ENCODE assay signal across 8 cellular contexts in the genomic region with DNA sequence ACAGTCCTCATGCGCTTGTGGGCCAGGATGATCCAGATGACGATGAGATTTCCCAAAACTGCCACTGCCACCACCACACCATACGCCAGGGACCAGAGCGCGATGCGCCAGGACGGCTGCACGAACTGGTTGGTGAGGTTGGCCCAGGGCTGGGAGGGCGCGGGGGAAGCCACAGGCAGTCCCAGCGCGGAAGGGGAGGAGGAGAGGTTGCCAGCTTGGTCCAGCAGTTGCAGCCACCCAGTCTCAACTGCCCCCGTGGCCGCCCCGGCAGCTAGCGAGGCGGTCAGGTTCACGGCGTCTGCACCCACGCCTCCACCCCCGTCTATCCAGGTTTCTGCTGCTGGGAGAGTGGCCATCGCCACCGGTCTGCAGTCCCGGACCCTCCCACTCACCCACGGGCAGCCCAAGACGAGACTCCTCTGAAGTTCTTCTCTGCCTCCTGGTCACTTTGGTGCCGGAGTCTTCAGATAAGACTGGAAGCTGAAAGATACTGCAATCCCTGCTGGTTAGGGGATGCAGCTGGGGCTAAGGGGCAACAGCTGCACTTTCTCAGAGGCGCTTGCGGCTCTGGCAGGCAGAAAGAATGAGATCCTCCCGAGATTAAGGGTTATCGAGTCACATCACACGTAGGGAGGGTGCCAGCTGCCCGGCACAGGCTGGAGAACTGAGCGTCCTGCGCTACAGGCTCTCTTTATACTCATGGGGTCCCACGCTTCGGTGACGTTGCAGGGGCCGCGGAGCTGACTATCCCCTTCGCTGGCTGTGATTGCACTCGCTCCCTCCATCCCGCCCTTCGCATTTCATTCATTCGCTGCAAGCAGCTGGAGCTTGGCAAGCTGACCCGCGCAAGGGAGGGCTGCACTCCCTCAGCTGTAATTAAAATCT. TPM values are rescaled to one million over a fixed set of nuclear protein-coding genes. Genes with fewer than 3 reads are reported as not detected.
DNase-seq lines count a peak whose midpoint lies in the region; ATAC-seq, FAIRE-seq and TF ChIP-seq lines count a peak whose summit lies in the region.
"Had no signal": no experiment of that assay in that cellular context is flagged by ENCODE, and none has a peak within 500 bp of the region (broad histone marks: within the 10 kb centered on the region; RNA-seq: fewer than 3 reads in every experiment).

A gene with protein sequence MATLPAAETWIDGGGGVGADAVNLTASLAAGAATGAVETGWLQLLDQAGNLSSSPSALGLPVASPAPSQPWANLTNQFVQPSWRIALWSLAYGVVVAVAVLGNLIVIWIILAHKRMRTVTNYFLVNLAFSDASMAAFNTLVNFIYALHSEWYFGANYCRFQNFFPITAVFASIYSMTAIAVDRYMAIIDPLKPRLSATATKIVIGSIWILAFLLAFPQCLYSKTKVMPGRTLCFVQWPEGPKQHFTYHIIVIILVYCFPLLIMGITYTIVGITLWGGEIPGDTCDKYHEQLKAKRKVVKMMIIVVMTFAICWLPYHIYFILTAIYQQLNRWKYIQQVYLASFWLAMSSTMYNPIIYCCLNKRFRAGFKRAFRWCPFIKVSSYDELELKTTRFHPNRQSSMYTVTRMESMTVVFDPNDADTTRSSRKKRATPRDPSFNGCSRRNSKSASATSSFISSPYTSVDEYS (minus strand): TSS at position 666 of the 885 bp plus-strand sequence. CDS start 310 bp downstream, at position 356.

- peak within 1 kb of the TSS; percentile 37 for H3K4me3 ChIP-seq in mesodermal cell (ENCODE audit: extremely low read depth, insufficient read depth, low read length, poor library complexity, severe bottlenecking)
- H3K4me3 ChIP-seq in thoracic aorta: peak within 1 kb of the TSS; percentile 36
- no peak within 1 kb of the TSS for H3K4me3 ChIP-seq in HepG2 (replicated peaks in 1 of 3; ENCODE audit: insufficient read depth in 1 of 3, low read depth in 2 of 3, low read length in 3 of 3)

- no peak within 1 kb of the TSS for H3K4me2 ChIP-seq in HepG2 (ENCODE audit: low read depth, low read length)

- H4K20me1 ChIP-seq in HepG2 (ENCODE audit: insufficient read depth, low read length): no peaks in the 10 kb centered on the region

- H3K36me3 ChIP-seq in mesodermal cell (ENCODE audit: control insufficient read depth, insufficient read depth, low read length) (no peaks in the 10 kb centered on the region), thoracic aorta (no peaks in the 10 kb centered on the region), HepG2 (replicated peaks in 1 of 2; ENCODE audit: control insufficient read depth in 1 of 2, insufficient read depth in 2 of 2, low read length in 2 of 2) (no peaks in the 10 kb centered on the region)

- H3K79me2 ChIP-seq in HepG2 (ENCODE audit: insufficient read depth, low read length): no peaks in the 10 kb centered on the region

- H3K9ac ChIP-seq in HepG2 (ENCODE audit: insufficient read depth, low read depth, low read length): no peak within 1 kb of the TSS

- peak; percentile 36 for DNase-seq in NCI-H1105 treated with DMSO at 0.1 percent for 48 hours (lab: John Stamatoyannopoulos, UW)
- DNase-seq in ecto neural progenitor cell (ENCODE audit: low spot score): peak; percentile 78
- no peak for DNase-seq in thoracic aorta (ENCODE audit: low spot score)
- no peak for DNase-seq in activated naive CD8-positive, alpha-beta T cell treated with anti-CD3 and anti-CD28 coated beads for 36 hours
- no peak for DNase-seq in immature natural killer cell
- no peak for DNase-seq in HepG2 (ENCODE audit: low spot score)
- DNase-seq: SW 1271 had no signal

- H2AFZ ChIP-seq in HepG2 (ENCODE audit: low read length): no peak within 1 kb of the TSS

- no peak within 1 kb of the TSS for H3K27ac Mint-ChIP-seq in activated naive CD8-positive, alpha-beta T cell treated with anti-CD3 and anti-CD28 coated beads for 36 hours
- H3K27ac Mint-ChIP-seq in immature natural killer cell: no peak within 1 kb of the TSS

- no peak for TF ChIP-seq EP300 in HepG2 (IDR thresholded peaks at IDR 0.05; ENCODE audit: low read depth in 2 of 2, low read length in 2 of 2)
- no peak for TF ChIP-seq EP300 in HepG2 (CRISPR knock-in tag; IDR thresholded peaks at IDR 0.05; ENCODE audit: borderline replicate concordance)

- no peak for TF ChIP-seq POLR2A in HepG2 (IDR thresholded peaks at IDR 0.05; ENCODE audit: insufficient read depth in 1 of 2, low read depth in 2 of 2, low read length in 2 of 2)

- H3K4me1 Mint-ChIP-seq in activated naive CD8-positive, alpha-beta T cell treated with anti-CD3 and anti-CD28 coated beads for 36 hours: no peaks in the 10 kb centered on the region
- H3K4me1 Mint-ChIP-seq in immature natural killer cell: no peaks in the 10 kb centered on the region

- intact Hi-C loops in HepG2 (cut with micrococcal nuclease; ENCODE audit: unreplicated experiment): no loop called here

- peaks cover 21% of the 10 kb centered on the region for H3K27me3 Mint-ChIP-seq in activated naive CD8-positive, alpha-beta T cell treated with anti-CD3 and anti-CD28 coated beads for 36 hours
- peaks cover 0 to 3% (median 1%) of the 10 kb centered on the region in 3 donors for H3K27me3 Mint-ChIP-seq in immature natural killer cell (ENCODE audit: low read depth in 3 of 3)

- ATAC-seq in thoracic aorta (ENCODE audit: insufficient number of reproducible peaks, low FRiP score, low read depth): no peak
- ATAC-seq in HepG2: no peak

- TF ChIP-seq CTCF in thoracic aorta (IDR thresholded peaks at IDR 0.05): no peak
- no peak for TF ChIP-seq CTCF in HepG2 (CRISPR knock-in tag; IDR thresholded peaks at IDR 0.05)

- no TSS peak for BruUV-seq in HepG2 (replicated peaks; lab: Mats Ljungman, UMichigan)

- H3K36me3 Mint-ChIP-seq in activated naive CD8-positive, alpha-beta T cell treated with anti-CD3 and anti-CD28 coated beads for 36 hours: no peaks in the 10 kb centered on the region
- H3K36me3 Mint-ChIP-seq in immature natural killer cell: no peaks in the 10 kb centered on the region

- no peak for FAIRE-seq in HepG2 (lab: Jason Lieb, UNC)

- peaks cover 3% of the 10 kb centered on the region for H3K9me3 Mint-ChIP-seq in activated naive CD8-positive, alpha-beta T cell treated with anti-CD3 and anti-CD28 coated beads for 36 hours
- H3K9me3 Mint-ChIP-seq in immature natural killer cell: peaks cover 0 to 36% (median 10%) of the 10 kb centered on the region in 6 donors

- H3K27ac ChIP-seq in mesodermal cell (ENCODE audit: low read depth, low read length, severe bottlenecking) (no peak within 1 kb of the TSS), thoracic aorta (no peak within 1 kb of the TSS), HepG2 (ENCODE audit: extremely low read length, insufficient read depth, low read length) (no peak within 1 kb of the TSS)

- 5% methylated on average over 28 to 31 of the region's 47 CpGs for WGBS in mesodermal cell (ENCODE audit: insufficient coverage in 2 of 2), 2 experiments
- WGBS in HepG2 (ENCODE audit: low lambda C conversion rate): 48% methylated on average over 13 of the region's 47 CpGs

- CTCF ChIA-PET in HepG2 (lab: Yijun Ruan, JAX; ENCODE audit: low intra/inter-chr PET ratio, low total read pairs): no interaction called here

- H3K4me3 Mint-ChIP-seq in activated naive CD8-positive, alpha-beta T cell treated with anti-CD3 and anti-CD28 coated beads for 36 hours: no peak within 1 kb of the TSS
- no peak within 1 kb of the TSS for H3K4me3 Mint-ChIP-seq in immature natural killer cell

- no peak for TF ChIP-seq RAD21 in HepG2 (CRISPR knock-in tag; IDR thresholded peaks at IDR 0.05)

- H3K9me3 ChIP-seq in mesodermal cell (ENCODE audit: control insufficient read depth, low read length): no peaks in the 10 kb centered on the region
- H3K9me3 ChIP-seq in thoracic aorta: no peaks in the 10 kb centered on the region
- no peaks in the 10 kb centered on the region for H3K9me3 ChIP-seq in HepG2 (ENCODE audit: low read length)

- H3K4me1 ChIP-seq in mesodermal cell (ENCODE audit: control insufficient read depth, insufficient read depth, low read length, poor library complexity, severe bottlenecking) (peaks cover 3% of the 10 kb centered on the region), thoracic aorta (ENCODE audit: control insufficient read depth in 1 of 2, low read depth in 2 of 2) (no peaks in the 10 kb centered on the region), HepG2 (ENCODE audit: insufficient read depth, low read length) (no peaks in the 10 kb centered on the region)

- POLR2A ChIA-PET in HepG2 (lab: Yijun Ruan, JAX): no interaction called here

- no peaks in the 10 kb centered on the region for H3K27me3 ChIP-seq in thoracic aorta (replicated peaks; ENCODE audit: insufficient read depth)
- no peaks in the 10 kb centered on the region; a peak in 1 of 5 replicates for H3K27me3 ChIP-seq in HepG2 (ENCODE audit: control insufficient read depth in 1 of 2, insufficient read depth in 2 of 2, low read length in 2 of 2)

- in situ Hi-C loops in HepG2 (cut with HindIII; ENCODE audit: extremely low pct_ligation_motif_present, low pct_unique_long_range_greater_than_20kb): no loop called here

TF ChIP-seq in HepG2, 621 proteins besides CTCF, POLR2A, EP300 and RAD21 (continues in another document):
- TF ChIP-seq KMT2A (CRISPR knock-in tag; IDR thresholded peaks at IDR 0.05): no peak

RNA-seq across cellular contexts. Expression of the gene that starts here (rescaled TPM):
- polyA plus RNA-seq in mesodermal cell (2013, experiment 1 of 2): 0.04 TPM
- 0.05 TPM for polyA plus RNA-seq in mesodermal cell (2013, experiment 2 of 2)
- total RNA-seq in thoracic aorta: not detected
- total RNA-seq in activated naive CD8-positive, alpha-beta T cell treated with anti-CD3 and anti-CD28 coated beads for 36 hours: not detected
- not detected for polyA plus RNA-seq in immature natural killer cell
- total RNA-seq in HepG2 (2016; rRNA removed; fragmentation: Illumina TruSeq; extraction: Trizol): not detected in 2 replicates
- not detected in 2 replicates for total RNA-seq in HepG2 (2016; cell fraction: cytosol; rRNA removed; fragmentation: Illumina TruSeq; extraction: Trizol; ENCODE audit: low read depth)
- not detected in 2 replicates for total RNA-seq in HepG2 (2016; cell fraction: insoluble cytoplasmic fraction; rRNA removed; fragmentation: Illumina TruSeq; extraction: Trizol)
- not detected in 2 replicates for total RNA-seq in HepG2 (2016; cell fraction: membrane; rRNA removed; fragmentation: Illumina TruSeq; extraction: Trizol)
- total RNA-seq in HepG2 (2016; cell fraction: nucleus; rRNA removed; fragmentation: Illumina TruSeq; extraction: Trizol): not detected in 2 replicates
- polyA plus RNA-seq in HepG2 (2011; rRNA removed): not detected in 2 replicates
- not detected in 2 replicates for polyA plus RNA-seq in HepG2 (2011; cell fraction: cytosol; rRNA removed)
- polyA plus RNA-seq in HepG2 (2011; cell fraction: nucleus; rRNA removed): not detected in 2 replicates
- not detected in 2 replicates for polyA plus RNA-seq in HepG2 (2012)
- not detected in 2 replicates for polyA plus RNA-seq in HepG2 (2016; cell fraction: cytosol; fragmentation: Illumina TruSeq; extraction: Trizol; ENCODE audit: low read depth)
- not detected in 2 replicates for polyA plus RNA-seq in HepG2 (2016; cell fraction: insoluble cytoplasmic fraction; fragmentation: Illumina TruSeq; extraction: Trizol; ENCODE audit: low read depth)
- not detected in 2 replicates for polyA plus RNA-seq in HepG2 (2016; cell fraction: membrane; fragmentation: Illumina TruSeq; extraction: Trizol; ENCODE audit: low read depth)
- polyA plus RNA-seq in HepG2 (2016; cell fraction: nucleus; fragmentation: Illumina TruSeq; extraction: Trizol; ENCODE audit: insufficient read depth, low read depth): not detected in 2 replicates
- polyA minus RNA-seq in HepG2 (2011; rRNA and poly(A)+ RNA removed; ENCODE audit: low replicate concordance): not detected in 2 replicates
- polyA minus RNA-seq in HepG2 (2011; cell fraction: cytosol; rRNA and poly(A)+ RNA removed): not detected in 2 replicates
- not detected in 2 replicates for polyA minus RNA-seq in HepG2 (2011; cell fraction: nucleus; rRNA and poly(A)+ RNA removed)

Comparison
In these comparisons a context has a peak if more than half of its experiments do, and no peak if none do; other contexts are left out.
1. DNase-seq: peak in NCI-H1105 treated with DMSO at 0.1 percent for 48 hours (single experiment) and ecto neural progenitor cell (single experiment); none in thoracic aorta (single experiment), activated naive CD8-positive, alpha-beta T cell treated with anti-CD3 and anti-CD28 coated beads for 36 hours (single experiment), immature natural killer cell (0 of 3) and HepG2 (single experiment).
2. H3K4me3 ChIP-seq: peak in mesodermal cell (single experiment) and thoracic aorta (single experiment); none in HepG2 (0 of 3).